Comparison of ENCODE assay signal across 8 cellular contexts in genomic region chr7:76397409-76398183, GRCh38. TPM values are rescaled to one million over a fixed set of nuclear protein-coding genes. Genes with fewer than 3 reads are reported as not detected.
DNase-seq lines count a peak whose midpoint lies in the region; ATAC-seq and TF ChIP-seq lines count a peak whose summit lies in the region.

No MANE protein-coding gene starts in this region.

- no peaks in the 10 kb centered on the region for H4K20me1 ChIP-seq in mammary epithelial cell (ENCODE audit: insufficient read depth, low read length)

- H3K36me3 ChIP-seq in mammary epithelial cell (ENCODE audit: insufficient read depth, low read length) = no peaks in the 10 kb centered on the region

- POLR2A ChIA-PET in activated B cell treated with CpG ODN at 0.5 μM for 24 hours (lab: Charles Lee) = interaction anchor here (0.6 kb wide), 1 partner anchor 11 kb away, joined by 3 read pairs; no protein-coding TSS in a partner anchor

- H3K9me3 ChIP-seq in mammary epithelial cell (replicated peaks; ENCODE audit: insufficient read depth, low read length) = no peaks in the 10 kb centered on the region

- no peaks in the 10 kb centered on the region for H3K9me3 Mint-ChIP-seq in activated B cell treated with CpG ODN at 0.5 μM for 24 hours

- TSS peak; percentile 19 for BruUV-seq in mammary epithelial cell (replicated peaks; lab: Mats Ljungman, UMichigan)

- intact Hi-C loops in activated B cell treated with CpG ODN at 0.5 μM for 24 hours (cut with micrococcal nuclease) = no loop called here
- intact Hi-C loops in mammary epithelial cell (cut with micrococcal nuclease) = loop anchor here (1.0 kb wide), 1 partner anchor 39 kb away; the partner anchor contains the start of gene YWHAG
- intact Hi-C loops in left colon (cut with DNase I, micrococcal nuclease) = no loop called here

- H3K4me1 Mint-ChIP-seq in activated B cell treated with CpG ODN at 0.5 μM for 24 hours = peaks cover 17% of the 10 kb centered on the region

- H3K79me2 ChIP-seq in mammary epithelial cell (ENCODE audit: insufficient read depth, low read length) = no peaks in the 10 kb centered on the region

- H3K27ac ChIP-seq in mammary epithelial cell (ENCODE audit: insufficient read depth, low read depth, low read length) = no peak overlapping the region

- ATAC-seq in activated B cell treated with CpG ODN at 0.5 μM for 24 hours (ENCODE audit: low read depth) (peak; percentile 54), left colon (peak; percentile 65), GM19328 (IDR thresholded peaks at IDR 0.05; ENCODE audit: unreplicated experiment) (no peak), HG02970 (IDR thresholded peaks at IDR 0.05; ENCODE audit: low FRiP score, unreplicated experiment) (no peak)

- TF ChIP-seq CTCF in GM12875 (IDR thresholded peaks at IDR 0.05; ENCODE audit: borderline replicate concordance, insufficient read depth, low read depth, low read length) (no peak), NB4 (IDR thresholded peaks at IDR 0.05; ENCODE audit: low read depth, low read length) (no peak), activated B cell treated with CpG ODN at 0.5 μM for 24 hours (IDR thresholded peaks at IDR 0.05) (no peak), mammary epithelial cell (conservative IDR thresholded peaks at IDR 0.05 in 1 of 2, IDR thresholded peaks at IDR 0.05 in 1 of 2; ENCODE audit: extremely low read depth in 1 of 2, insufficient read depth in 1 of 2, low read depth in 1 of 2, low read length in 2 of 2) (no peak)

- no peaks in the 10 kb centered on the region for H3K27me3 Mint-ChIP-seq in activated B cell treated with CpG ODN at 0.5 μM for 24 hours

- peak overlapping the region; percentile 86 for H3K4me2 ChIP-seq in mammary epithelial cell (ENCODE audit: insufficient read depth, low read depth, low read length)

- H3K4me1 ChIP-seq in mammary epithelial cell (ENCODE audit: insufficient read depth, low read length) = peaks cover 17% of the 10 kb centered on the region

- peak overlapping the region; percentile 89 for H2AFZ ChIP-seq in mammary epithelial cell (ENCODE audit: low read depth, low read length)

- no peaks in the 10 kb centered on the region for H3K27me3 ChIP-seq in mammary epithelial cell (ENCODE audit: insufficient read depth, low read length)

- H3K36me3 Mint-ChIP-seq in activated B cell treated with CpG ODN at 0.5 μM for 24 hours (ENCODE audit: low read depth) = no peaks in the 10 kb centered on the region

- H3K4me3 Mint-ChIP-seq in activated B cell treated with CpG ODN at 0.5 μM for 24 hours = peak overlapping the region; percentile 74

- in situ Hi-C loops in mammary epithelial cell (cut with MboI; ENCODE audit: low sequenced_read_pairs in 2 of 2) = no loop called here

- peak overlapping the region; percentile 47 for H3K4me3 ChIP-seq in GM12875 (ENCODE audit: low read depth, low read length)
- H3K4me3 ChIP-seq in NB4 (ENCODE audit: low read depth, low read length) = peak overlapping the region; percentile 54
- peak overlapping the region; percentile 15 to 64 (median 53) for H3K4me3 ChIP-seq in mammary epithelial cell (replicated peaks in 1 of 3; ENCODE audit: insufficient read depth in 1 of 3, low read depth in 2 of 3, low read length in 3 of 3)

- H3K9ac ChIP-seq in mammary epithelial cell (ENCODE audit: insufficient read depth, low read length) = no peak overlapping the region

- peak overlapping the region; percentile 36 for H3K27ac Mint-ChIP-seq in activated B cell treated with CpG ODN at 0.5 μM for 24 hours

- dilution Hi-C loops in mammary epithelial cell (cut with HindIII; ENCODE audit: low sequenced_read_pairs) = no loop called here

- DNase-seq in NB4 (ENCODE audit: low read depth) (peak; percentile 88), activated B cell treated with CpG ODN at 0.5 μM for 24 hours (peak; percentile 71), mammary epithelial cell (peak; percentile 34), left colon (peak; percentile 85 to 90)
- DNase-seq in stimulated activated CD4-positive, alpha-beta T cell treated with anti-CD3 and anti-CD28 coated beads, Interleukin-4, amount 100 ng/mL, for 24 hours = peak; percentile 80

- 21% methylated on average over 16 of the region's 45 CpGs for WGBS in mammary epithelial cell (ENCODE audit: low coverage, missing lambda C conversion rate)

- CTCF ChIA-PET in activated B cell treated with CpG ODN at 0.5 μM for 24 hours (lab: Charles Lee) = no interaction called here
- CTCF ChIA-PET in mammary epithelial cell (lab: Charles Lee; ENCODE audit: low non-redundant PET) = no interaction called here

- no peak for TF ChIP-seq POLR2A in NB4 (IDR thresholded peaks at IDR 0.05; ENCODE audit: extremely low read depth, insufficient read length)

RNA-seq across cellular contexts. Expression of gene SSC4D, which starts 11.9 kb away (rescaled TPM):
- total RNA-seq in activated B cell treated with CpG ODN at 0.5 μM for 24 hours (0.55 TPM in 1 of 2 replicates, not detected in the other), mammary epithelial cell (1 to 10 TPM in 1 of 2 donors, under 1 TPM in 1; 0.42 to 1.3 TPM), left colon (under 1 TPM; 0.15 to 0.50 TPM)
- 0.93 TPM for polyA plus RNA-seq in mammary epithelial cell
- not detected for polyA minus RNA-seq in mammary epithelial cell

RNA-seq across cellular contexts. Expression of gene ZP3, which starts 27.2 kb away (rescaled TPM):
- total RNA-seq in activated B cell treated with CpG ODN at 0.5 μM for 24 hours = 0.91 and 2.9 TPM in 2 replicates
- total RNA-seq in mammary epithelial cell = 10 to 100 TPM; 10.2 to 13.1 TPM
- polyA plus RNA-seq in mammary epithelial cell = 3.1 TPM
- 41.8 TPM for polyA minus RNA-seq in mammary epithelial cell
- total RNA-seq in left colon = 1 to 10 TPM; 3.3 to 5.9 TPM

RNA-seq across cellular contexts. Expression of gene YWHAG, which starts 38.8 kb away (rescaled TPM):
- total RNA-seq in activated B cell treated with CpG ODN at 0.5 μM for 24 hours (70.5 and 71.1 TPM in 2 replicates), mammary epithelial cell (100 to 1,000 TPM; 155 to 227 TPM), left colon (100 to 1,000 TPM in 1 of 2 donors, 10 to 100 TPM in 1; 83.3 to 106 TPM)
- polyA plus RNA-seq in mammary epithelial cell = 74.1 TPM
- polyA minus RNA-seq in mammary epithelial cell = 151 TPM

Comparison
In these comparisons a context has a peak if more than half of its experiments do, and no peak if none do; other contexts are left out.
1. DNase-seq: peak in every context shown above with its lines; median percentile 88 in NB4; 88 in left colon; 80 in stimulated activated CD4-positive, alpha-beta T cell treated with anti-CD3 and anti-CD28 coated beads, Interleukin-4, amount 100 ng/mL, for 24 hours; 71 in activated B cell treated with CpG ODN at 0.5 μM for 24 hours; 34 in mammary epithelial cell.
2. ATAC-seq: peak in activated B cell treated with CpG ODN at 0.5 μM for 24 hours (single experiment) and left colon (single experiment); none in GM19328 (single experiment) and HG02970 (single experiment).
3. Peak in every context shown above with its lines, with median percentiles within 50 percentile points of each other: H3K4me3 ChIP-seq.